In the genomic region with DNA sequence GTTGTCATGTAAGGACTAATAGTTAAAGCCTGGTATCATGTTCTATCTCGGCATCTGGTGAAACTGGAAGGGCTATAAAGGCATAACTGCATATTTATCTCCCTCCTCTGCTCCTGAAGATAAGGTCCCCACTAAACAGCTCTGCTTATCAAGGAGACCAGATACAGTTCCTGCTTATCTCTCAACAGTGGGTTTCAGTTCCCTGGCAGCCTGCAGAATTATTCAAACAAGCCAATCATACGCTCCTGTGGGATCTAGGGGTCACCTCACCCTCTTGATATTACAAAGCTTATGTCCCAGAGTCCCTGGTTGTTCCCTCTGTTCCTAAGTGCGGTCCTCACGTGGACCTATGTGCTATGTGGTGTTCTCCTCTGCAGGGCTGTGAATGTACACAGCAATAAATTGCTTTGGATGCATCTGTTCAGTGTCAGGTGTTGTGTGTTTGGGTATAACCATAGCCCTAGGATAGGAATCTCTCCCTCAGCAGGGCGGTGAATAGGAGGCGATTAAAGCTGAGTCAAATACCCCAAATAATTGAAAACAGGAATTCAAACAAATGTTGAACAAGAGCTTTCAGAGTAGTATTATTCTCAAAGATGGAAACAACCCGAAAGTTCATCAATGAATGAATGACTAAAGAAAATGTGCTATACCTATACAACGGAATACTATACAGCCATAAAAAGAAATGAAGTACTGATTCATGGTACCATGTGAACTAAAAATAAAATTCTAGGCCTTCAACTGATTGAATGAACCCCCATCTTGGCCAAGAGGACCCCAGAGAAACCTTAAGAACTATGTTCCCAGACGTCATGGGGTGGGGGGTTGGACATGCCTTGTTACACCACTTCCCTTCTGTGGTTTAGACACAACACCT, we compare ENCODE assay signal across 1 cellular context.
TF ChIP-seq lines count a peak whose summit lies in the region.

No MANE protein-coding gene starts in this region.

TF ChIP-seq in K562, 482 proteins besides CTCF, POLR2A, EP300 and RAD21 (continued from another document and continues in another):
- TF ChIP-seq, protein P1, sequence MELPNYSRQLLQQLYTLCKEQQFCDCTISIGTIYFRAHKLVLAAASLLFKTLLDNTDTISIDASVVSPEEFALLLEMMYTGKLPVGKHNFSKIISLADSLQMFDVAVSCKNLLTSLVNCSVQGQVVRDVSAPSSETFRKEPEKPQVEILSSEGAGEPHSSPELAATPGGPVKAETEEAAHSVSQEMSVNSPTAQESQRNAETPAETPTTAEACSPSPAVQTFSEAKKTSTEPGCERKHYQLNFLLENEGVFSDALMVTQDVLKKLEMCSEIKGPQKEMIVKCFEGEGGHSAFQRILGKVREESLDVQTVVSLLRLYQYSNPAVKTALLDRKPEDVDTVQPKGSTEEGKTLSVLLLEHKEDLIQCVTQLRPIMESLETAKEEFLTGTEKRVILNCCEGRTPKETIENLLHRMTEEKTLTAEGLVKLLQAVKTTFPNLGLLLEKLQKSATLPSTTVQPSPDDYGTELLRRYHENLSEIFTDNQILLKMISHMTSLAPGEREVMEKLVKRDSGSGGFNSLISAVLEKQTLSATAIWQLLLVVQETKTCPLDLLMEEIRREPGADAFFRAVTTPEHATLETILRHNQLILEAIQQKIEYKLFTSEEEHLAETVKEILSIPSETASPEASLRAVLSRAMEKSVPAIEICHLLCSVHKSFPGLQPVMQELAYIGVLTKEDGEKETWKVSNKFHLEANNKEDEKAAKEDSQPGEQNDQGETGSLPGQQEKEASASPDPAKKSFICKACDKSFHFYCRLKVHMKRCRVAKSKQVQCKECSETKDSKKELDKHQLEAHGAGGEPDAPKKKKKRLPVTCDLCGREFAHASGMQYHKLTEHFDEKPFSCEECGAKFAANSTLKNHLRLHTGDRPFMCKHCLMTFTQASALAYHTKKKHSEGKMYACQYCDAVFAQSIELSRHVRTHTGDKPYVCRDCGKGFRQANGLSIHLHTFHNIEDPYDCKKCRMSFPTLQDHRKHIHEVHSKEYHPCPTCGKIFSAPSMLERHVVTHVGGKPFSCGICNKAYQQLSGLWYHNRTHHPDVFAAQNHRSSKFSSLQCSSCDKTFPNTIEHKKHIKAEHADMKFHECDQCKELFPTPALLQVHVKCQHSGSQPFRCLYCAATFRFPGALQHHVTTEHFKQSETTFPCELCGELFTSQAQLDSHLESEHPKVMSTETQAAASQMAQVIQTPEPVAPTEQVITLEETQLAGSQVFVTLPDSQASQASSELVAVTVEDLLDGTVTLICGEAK (IDR thresholded peaks at IDR 0.05): no peak
- TF ChIP-seq, protein P1 (CRISPR knock-in tag; IDR thresholded peaks at IDR 0.05): no peak
- no peak for TF ChIP-seq EWSR1 (IDR thresholded peaks at IDR 0.05; ENCODE audit: borderline replicate concordance, low read depth, partially characterized antibody)
- no peak for TF ChIP-seq SIN3A (IDR thresholded peaks at IDR 0.05; ENCODE audit: borderline replicate concordance in 2 of 2, control insufficient read depth in 1 of 2, low read depth in 2 of 2, low read length in 2 of 2)
- no peak for TF ChIP-seq SIX5 (IDR thresholded peaks at IDR 0.05; ENCODE audit: borderline replicate concordance in 1 of 2, insufficient read depth in 1 of 2, low read depth in 1 of 2, low read length in 2 of 2)
- TF ChIP-seq ELF1 (tag; IDR thresholded peaks at IDR 0.05): 0 out of 2 replicates have a peak, but pooled peaks have one; percentile 36
- TF ChIP-seq ZNF165 (CRISPR knock-in tag; IDR thresholded peaks at IDR 0.05; ENCODE audit: borderline replicate concordance): no peak
- no peak; the same call in 1 of the 2 replicates for TF ChIP-seq ZNF263 (CRISPR knock-in tag; IDR thresholded peaks at IDR 0.05; ENCODE audit: borderline replicate concordance)
- TF ChIP-seq, protein P2, sequence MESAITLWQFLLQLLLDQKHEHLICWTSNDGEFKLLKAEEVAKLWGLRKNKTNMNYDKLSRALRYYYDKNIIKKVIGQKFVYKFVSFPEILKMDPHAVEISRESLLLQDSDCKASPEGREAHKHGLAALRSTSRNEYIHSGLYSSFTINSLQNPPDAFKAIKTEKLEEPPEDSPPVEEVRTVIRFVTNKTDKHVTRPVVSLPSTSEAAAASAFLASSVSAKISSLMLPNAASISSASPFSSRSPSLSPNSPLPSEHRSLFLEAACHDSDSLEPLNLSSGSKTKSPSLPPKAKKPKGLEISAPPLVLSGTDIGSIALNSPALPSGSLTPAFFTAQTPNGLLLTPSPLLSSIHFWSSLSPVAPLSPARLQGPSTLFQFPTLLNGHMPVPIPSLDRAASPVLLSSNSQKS (CRISPR knock-in tag; IDR thresholded peaks at IDR 0.05): no peak
- no peak for TF ChIP-seq ZNF436 (CRISPR knock-in tag; IDR thresholded peaks at IDR 0.05)
- TF ChIP-seq KAT8 (IDR thresholded peaks at IDR 0.05; ENCODE audit: low read depth): no peak
- no peak for TF ChIP-seq HMG20B (CRISPR knock-in tag; IDR thresholded peaks at IDR 0.05)
- peak; percentile 58 for TF ChIP-seq ELF2 (CRISPR knock-in tag; IDR thresholded peaks at IDR 0.05)
- peak; percentile 57; the same call in 1 of the 2 replicates for TF ChIP-seq ILF3 (IDR thresholded peaks at IDR 0.05; ENCODE audit: borderline replicate concordance)
- peak; percentile 100 for TF ChIP-seq CCNT2 (IDR thresholded peaks at IDR 0.05; ENCODE audit: borderline replicate concordance, extremely low read depth, insufficient read length, low read depth, low read length)
- no peak for TF ChIP-seq MCM7 (IDR thresholded peaks at IDR 0.05)
- no peak for TF ChIP-seq ETV5 (CRISPR knock-in tag; IDR thresholded peaks at IDR 0.05; ENCODE audit: low read depth)
- TF ChIP-seq, protein P3, sequence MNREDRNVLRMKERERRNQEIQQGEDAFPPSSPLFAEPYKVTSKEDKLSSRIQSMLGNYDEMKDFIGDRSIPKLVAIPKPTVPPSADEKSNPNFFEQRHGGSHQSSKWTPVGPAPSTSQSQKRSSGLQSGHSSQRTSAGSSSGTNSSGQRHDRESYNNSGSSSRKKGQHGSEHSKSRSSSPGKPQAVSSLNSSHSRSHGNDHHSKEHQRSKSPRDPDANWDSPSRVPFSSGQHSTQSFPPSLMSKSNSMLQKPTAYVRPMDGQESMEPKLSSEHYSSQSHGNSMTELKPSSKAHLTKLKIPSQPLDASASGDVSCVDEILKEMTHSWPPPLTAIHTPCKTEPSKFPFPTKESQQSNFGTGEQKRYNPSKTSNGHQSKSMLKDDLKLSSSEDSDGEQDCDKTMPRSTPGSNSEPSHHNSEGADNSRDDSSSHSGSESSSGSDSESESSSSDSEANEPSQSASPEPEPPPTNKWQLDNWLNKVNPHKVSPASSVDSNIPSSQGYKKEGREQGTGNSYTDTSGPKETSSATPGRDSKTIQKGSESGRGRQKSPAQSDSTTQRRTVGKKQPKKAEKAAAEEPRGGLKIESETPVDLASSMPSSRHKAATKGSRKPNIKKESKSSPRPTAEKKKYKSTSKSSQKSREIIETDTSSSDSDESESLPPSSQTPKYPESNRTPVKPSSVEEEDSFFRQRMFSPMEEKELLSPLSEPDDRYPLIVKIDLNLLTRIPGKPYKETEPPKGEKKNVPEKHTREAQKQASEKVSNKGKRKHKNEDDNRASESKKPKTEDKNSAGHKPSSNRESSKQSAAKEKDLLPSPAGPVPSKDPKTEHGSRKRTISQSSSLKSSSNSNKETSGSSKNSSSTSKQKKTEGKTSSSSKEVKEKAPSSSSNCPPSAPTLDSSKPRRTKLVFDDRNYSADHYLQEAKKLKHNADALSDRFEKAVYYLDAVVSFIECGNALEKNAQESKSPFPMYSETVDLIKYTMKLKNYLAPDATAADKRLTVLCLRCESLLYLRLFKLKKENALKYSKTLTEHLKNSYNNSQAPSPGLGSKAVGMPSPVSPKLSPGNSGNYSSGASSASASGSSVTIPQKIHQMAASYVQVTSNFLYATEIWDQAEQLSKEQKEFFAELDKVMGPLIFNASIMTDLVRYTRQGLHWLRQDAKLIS (CRISPR knock-in tag; IDR thresholded peaks at IDR 0.05): no peak
- no peak for TF ChIP-seq RBM15 (IDR thresholded peaks at IDR 0.05; ENCODE audit: insufficient read depth, low read length)
- TF ChIP-seq, protein P4, sequence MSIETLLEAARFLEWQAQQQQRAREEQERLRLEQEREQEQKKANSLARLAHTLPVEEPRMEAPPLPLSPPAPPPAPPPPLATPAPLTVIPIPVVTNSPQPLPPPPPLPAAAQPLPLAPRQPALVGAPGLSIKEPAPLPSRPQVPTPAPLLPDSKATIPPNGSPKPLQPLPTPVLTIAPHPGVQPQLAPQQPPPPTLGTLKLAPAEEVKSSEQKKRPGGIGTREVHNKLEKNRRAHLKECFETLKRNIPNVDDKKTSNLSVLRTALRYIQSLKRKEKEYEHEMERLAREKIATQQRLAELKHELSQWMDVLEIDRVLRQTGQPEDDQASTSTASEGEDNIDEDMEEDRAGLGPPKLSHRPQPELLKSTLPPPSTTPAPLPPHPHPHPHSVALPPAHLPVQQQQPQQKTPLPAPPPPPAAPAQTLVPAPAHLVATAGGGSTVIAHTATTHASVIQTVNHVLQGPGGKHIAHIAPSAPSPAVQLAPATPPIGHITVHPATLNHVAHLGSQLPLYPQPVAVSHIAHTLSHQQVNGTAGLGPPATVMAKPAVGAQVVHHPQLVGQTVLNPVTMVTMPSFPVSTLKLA (conservative IDR thresholded peaks at IDR 0.05): peak; percentile 30 to 67
- peak; percentile 88 for TF ChIP-seq RUNX1 (IDR thresholded peaks at IDR 0.05; ENCODE audit: low read depth)
- TF ChIP-seq, protein P5, sequence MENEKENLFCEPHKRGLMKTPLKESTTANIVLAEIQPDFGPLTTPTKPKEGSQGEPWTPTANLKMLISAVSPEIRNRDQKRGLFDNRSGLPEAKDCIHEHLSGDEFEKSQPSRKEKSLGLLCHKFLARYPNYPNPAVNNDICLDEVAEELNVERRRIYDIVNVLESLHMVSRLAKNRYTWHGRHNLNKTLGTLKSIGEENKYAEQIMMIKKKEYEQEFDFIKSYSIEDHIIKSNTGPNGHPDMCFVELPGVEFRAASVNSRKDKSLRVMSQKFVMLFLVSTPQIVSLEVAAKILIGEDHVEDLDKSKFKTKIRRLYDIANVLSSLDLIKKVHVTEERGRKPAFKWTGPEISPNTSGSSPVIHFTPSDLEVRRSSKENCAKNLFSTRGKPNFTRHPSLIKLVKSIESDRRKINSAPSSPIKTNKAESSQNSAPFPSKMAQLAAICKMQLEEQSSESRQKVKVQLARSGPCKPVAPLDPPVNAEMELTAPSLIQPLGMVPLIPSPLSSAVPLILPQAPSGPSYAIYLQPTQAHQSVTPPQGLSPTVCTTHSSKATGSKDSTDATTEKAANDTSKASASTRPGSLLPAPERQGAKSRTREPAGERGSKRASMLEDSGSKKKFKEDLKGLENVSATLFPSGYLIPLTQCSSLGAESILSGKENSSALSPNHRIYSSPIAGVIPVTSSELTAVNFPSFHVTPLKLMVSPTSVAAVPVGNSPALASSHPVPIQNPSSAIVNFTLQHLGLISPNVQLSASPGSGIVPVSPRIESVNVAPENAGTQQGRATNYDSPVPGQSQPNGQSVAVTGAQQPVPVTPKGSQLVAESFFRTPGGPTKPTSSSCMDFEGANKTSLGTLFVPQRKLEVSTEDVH (IDR thresholded peaks at IDR 0.05; ENCODE audit: low read depth, partially characterized antibody): no peak
- peak; percentile 60; the same call in 1 of the 2 replicates for TF ChIP-seq MEF2A (IDR thresholded peaks at IDR 0.05; ENCODE audit: control insufficient read depth, low read depth, low read length)
- peak; percentile 86 for TF ChIP-seq KDM1A (IDR thresholded peaks at IDR 0.05)
- TF ChIP-seq, protein P6, sequence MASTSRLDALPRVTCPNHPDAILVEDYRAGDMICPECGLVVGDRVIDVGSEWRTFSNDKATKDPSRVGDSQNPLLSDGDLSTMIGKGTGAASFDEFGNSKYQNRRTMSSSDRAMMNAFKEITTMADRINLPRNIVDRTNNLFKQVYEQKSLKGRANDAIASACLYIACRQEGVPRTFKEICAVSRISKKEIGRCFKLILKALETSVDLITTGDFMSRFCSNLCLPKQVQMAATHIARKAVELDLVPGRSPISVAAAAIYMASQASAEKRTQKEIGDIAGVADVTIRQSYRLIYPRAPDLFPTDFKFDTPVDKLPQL (IDR thresholded peaks at IDR 0.05; ENCODE audit: extremely low read depth, insufficient read length): no peak
- peak; percentile 13 to 92; a peak in 3 of 4 replicates for TF ChIP-seq RCOR1 (IDR thresholded peaks at IDR 0.05; ENCODE audit: borderline replicate concordance in 1 of 2, low read depth in 2 of 2, low read length in 2 of 2)
- TF ChIP-seq, protein P7, sequence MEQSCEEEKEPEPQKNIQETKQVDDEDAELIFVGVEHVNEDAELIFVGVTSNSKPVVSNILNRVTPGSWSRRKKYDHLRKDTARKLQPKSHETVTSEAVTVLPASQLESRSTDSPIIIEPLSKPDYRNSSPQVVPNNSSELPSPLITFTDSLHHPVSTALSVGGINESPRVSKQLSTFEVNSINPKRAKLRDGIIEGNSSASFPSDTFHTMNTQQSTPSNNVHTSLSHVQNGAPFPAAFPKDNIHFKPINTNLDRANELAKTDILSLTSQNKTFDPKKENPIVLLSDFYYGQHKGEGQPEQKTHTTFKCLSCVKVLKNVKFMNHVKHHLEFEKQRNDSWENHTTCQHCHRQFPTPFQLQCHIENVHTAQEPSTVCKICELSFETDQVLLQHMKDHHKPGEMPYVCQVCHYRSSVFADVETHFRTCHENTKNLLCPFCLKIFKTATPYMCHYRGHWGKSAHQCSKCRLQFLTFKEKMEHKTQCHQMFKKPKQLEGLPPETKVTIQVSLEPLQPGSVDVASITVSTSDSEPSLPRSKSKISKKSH (CRISPR knock-in tag; IDR thresholded peaks at IDR 0.05): no peak
- TF ChIP-seq ZNF175 (CRISPR knock-in tag; IDR thresholded peaks at IDR 0.05; ENCODE audit: low read depth): peak; percentile 95
- TF ChIP-seq ZNF707 (CRISPR knock-in tag; conservative IDR thresholded peaks at IDR 0.05): no peak; the same call in 1 of the 2 replicates
- TF ChIP-seq RFX1 (IDR thresholded peaks at IDR 0.05): peak; percentile 26; the same call in 1 of the 2 replicates
- peak; percentile 98 for TF ChIP-seq STAT5A (IDR thresholded peaks at IDR 0.05; ENCODE audit: borderline replicate concordance, low read length)
- TF ChIP-seq DNMT1 (IDR thresholded peaks at IDR 0.05): no peak
